1 cellular context compared by ENCODE assay signal in the genomic region with DNA sequence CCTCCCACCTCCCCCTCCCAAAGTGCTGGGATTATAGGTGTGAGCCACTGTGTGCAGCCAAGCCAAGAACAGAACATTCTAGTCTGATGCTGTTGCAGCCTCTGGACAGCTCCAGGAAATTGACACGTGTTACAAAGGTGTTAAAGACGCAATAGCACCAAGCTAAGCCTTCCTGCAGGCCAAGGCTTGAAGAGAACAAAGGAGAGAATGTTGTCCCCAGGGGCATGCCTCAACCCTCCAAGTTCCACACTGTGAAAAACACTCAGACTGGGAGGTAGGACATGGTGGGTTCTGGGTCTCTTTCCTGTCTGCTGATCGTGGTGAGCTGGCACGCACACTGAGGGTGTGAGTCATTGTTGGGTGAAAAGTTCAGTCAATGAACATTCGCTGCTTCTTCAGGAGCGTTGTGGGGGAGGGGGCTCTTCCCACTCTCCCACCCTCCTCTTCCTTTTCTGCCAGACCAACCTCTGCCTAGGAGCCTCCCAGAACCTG.
TF ChIP-seq lines count a peak whose summit lies in the region.

No MANE protein-coding gene starts in this region.

TF ChIP-seq in HEK293T, 16 proteins besides CTCF, POLR2A, EP300 and RAD21 (continued from another document):
- TF ChIP-seq PKNOX1 (IDR thresholded peaks at IDR 0.05) = no peak
